In the genomic region with DNA sequence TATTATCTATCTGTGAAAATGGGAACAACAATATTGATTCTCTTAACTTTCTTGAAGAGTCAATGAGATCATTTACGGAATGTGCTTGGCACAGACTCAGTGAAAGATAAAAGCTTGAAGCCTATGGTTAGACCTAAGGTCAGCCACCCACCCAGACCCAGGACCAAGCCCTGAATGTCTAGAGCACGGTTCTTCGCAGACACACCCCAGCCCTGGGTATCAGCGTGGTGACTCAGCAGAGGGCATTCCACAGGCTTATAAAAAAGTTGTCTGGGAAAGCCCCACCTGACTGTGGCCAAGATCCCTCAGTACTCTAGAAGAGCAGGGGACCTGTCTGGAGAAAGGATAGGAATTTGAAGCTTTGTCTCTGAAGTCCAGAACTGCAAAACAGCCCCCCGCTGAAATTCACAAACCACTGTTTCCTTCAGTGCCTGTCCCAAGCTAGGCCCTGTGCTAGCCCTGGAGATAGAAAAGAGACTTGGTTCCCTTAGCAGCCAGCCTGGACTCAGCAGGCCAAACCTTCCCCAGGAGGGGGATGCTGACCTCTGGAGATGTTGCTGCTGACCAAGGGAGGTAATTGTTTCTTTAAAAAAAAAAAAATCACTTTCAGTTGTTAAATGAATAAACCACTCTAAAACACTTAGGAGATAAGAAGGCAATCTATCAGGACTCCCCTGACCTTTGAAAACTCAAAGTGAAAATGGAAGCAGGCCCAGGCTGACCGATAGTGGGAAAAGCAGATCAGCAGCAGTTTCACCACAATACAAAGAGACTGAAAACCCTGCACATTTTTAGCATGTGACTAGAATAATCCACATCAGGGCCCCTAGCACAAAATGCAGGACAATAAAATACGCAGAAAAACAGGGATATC, we compare ENCODE assay signal across 8 cellular contexts.
DNase-seq lines count a peak whose midpoint lies in the region; ATAC-seq, FAIRE-seq and TF ChIP-seq lines count a peak whose summit lies in the region.

No MANE protein-coding gene starts in this region.

- peak overlapping the region; percentile 10 for H3K4me3 Mint-ChIP-seq in activated naive CD8-positive, alpha-beta T cell treated with anti-CD3 and anti-CD28 coated beads, Interleukin-2, amount 10 ng/mL, durations not matched to agents 7 days and 5 days
- no peak overlapping the region for H3K4me3 Mint-ChIP-seq in mesothelial cell of epicardium
- no peak overlapping the region for H3K4me3 Mint-ChIP-seq in nephron progenitor cell

- FAIRE-seq in HTR-8/SVneo (lab: Jason Lieb, UNC), result no peak

- H3K4me1 Mint-ChIP-seq in activated naive CD8-positive, alpha-beta T cell treated with anti-CD3 and anti-CD28 coated beads, Interleukin-2, amount 10 ng/mL, durations not matched to agents 7 days and 5 days, result peaks cover 52% of the 10 kb centered on the region
- peaks cover 14% of the 10 kb centered on the region for H3K4me1 Mint-ChIP-seq in mesothelial cell of epicardium
- H3K4me1 Mint-ChIP-seq in nephron progenitor cell, result peaks cover 38% of the 10 kb centered on the region

- TF ChIP-seq CTCF in mesothelial cell of epicardium (IDR thresholded peaks at IDR 0.05; ENCODE audit: unreplicated experiment) (no peak), nephron progenitor cell (IDR thresholded peaks at IDR 0.05) (no peak)

- POLR2A ChIA-PET in activated naive CD8-positive, alpha-beta T cell treated with anti-CD3 and anti-CD28 coated beads, Interleukin-2, amount 10 ng/mL, durations not matched to agents 7 days and 5 days (lab: Charles Lee), result interaction anchor here (1.4 to 2.6 kb wide), 2 partner anchors 8 to 10 kb away, joined by 3 to 8 read pairs; no protein-coding TSS in a partner anchor

- no peaks in the 10 kb centered on the region for H3K36me3 Mint-ChIP-seq in activated naive CD8-positive, alpha-beta T cell treated with anti-CD3 and anti-CD28 coated beads, Interleukin-2, amount 10 ng/mL, durations not matched to agents 7 days and 5 days
- H3K36me3 Mint-ChIP-seq in mesothelial cell of epicardium (no peaks in the 10 kb centered on the region), nephron progenitor cell (ENCODE audit: low read depth) (no peaks in the 10 kb centered on the region)

- H3K27ac Mint-ChIP-seq in activated naive CD8-positive, alpha-beta T cell treated with anti-CD3 and anti-CD28 coated beads, Interleukin-2, amount 10 ng/mL, durations not matched to agents 7 days and 5 days, result peak overlapping the region; percentile 41
- H3K27ac Mint-ChIP-seq in mesothelial cell of epicardium (peak overlapping the region; percentile 71), nephron progenitor cell (no peak overlapping the region)

- DNase-seq in HTR-8/SVneo (ENCODE audit: insufficient read length, low spot score) (peak; percentile 66), mesothelial cell of epicardium (ENCODE audit: low spot score in 2 of 2, unreplicated experiment in 2 of 2) (no peak), nephron progenitor cell (no peak), ecto neural progenitor cell (ENCODE audit: low spot score) (no peak), SKM-1 treated with dmso at 0.1 percent for 144 hours (lab: John Stamatoyannopoulos, UW; ENCODE audit: unreplicated experiment) (no peak)
- DNase-seq in activated naive CD8-positive, alpha-beta T cell treated with anti-CD3 and anti-CD28 coated beads, Interleukin-2, amount 10 ng/mL, durations not matched to agents 7 days and 5 days, result no peak

- ATAC-seq in GM18508 (IDR thresholded peaks at IDR 0.05; ENCODE audit: insufficient read depth, unreplicated experiment) (peak; percentile 61), GM21737 (IDR thresholded peaks at IDR 0.05; ENCODE audit: unreplicated experiment) (peak; percentile 61)
- peak; percentile 55 for ATAC-seq in activated naive CD8-positive, alpha-beta T cell treated with anti-CD3 and anti-CD28 coated beads, Interleukin-2, amount 10 ng/mL, durations not matched to agents 7 days and 5 days (ENCODE audit: low read depth)

- peaks cover 8% of the 10 kb centered on the region for H3K27me3 Mint-ChIP-seq in activated naive CD8-positive, alpha-beta T cell treated with anti-CD3 and anti-CD28 coated beads, Interleukin-2, amount 10 ng/mL, durations not matched to agents 7 days and 5 days
- H3K27me3 Mint-ChIP-seq in mesothelial cell of epicardium (ENCODE audit: low read depth), result no peaks in the 10 kb centered on the region
- H3K27me3 Mint-ChIP-seq in nephron progenitor cell (ENCODE audit: low read depth, poor library complexity), result peaks cover 61% of the 10 kb centered on the region

- H3K9me3 Mint-ChIP-seq in activated naive CD8-positive, alpha-beta T cell treated with anti-CD3 and anti-CD28 coated beads, Interleukin-2, amount 10 ng/mL, durations not matched to agents 7 days and 5 days, result no peaks in the 10 kb centered on the region
- H3K9me3 Mint-ChIP-seq in mesothelial cell of epicardium (no peaks in the 10 kb centered on the region), nephron progenitor cell (no peaks in the 10 kb centered on the region)
